Comparison of ENCODE assay signal across 11 cellular contexts in genomic region chr2:1748176-1748740, GRCh38.
"Had no signal": no experiment of that assay in that cellular context is flagged by ENCODE, and none has a peak within 500 bp of the region (broad histone marks: within the 10 kb centered on the region; RNA-seq: fewer than 3 reads in every experiment).

No MANE protein-coding gene starts in this region.

- H3K36me3 ChIP-seq: breast epithelium, gastroesophageal sphincter, lower lobe of right lung, tibial artery had no signal

- FAIRE-seq: endothelial cell of umbilical vein had no signal

- H3K27ac Mint-ChIP-seq: activated naive CD8-positive, alpha-beta T cell treated with anti-CD3 and anti-CD28 coated beads for 36 hours; naive thymus-derived CD8-positive, alpha-beta T cell had no signal

- H3K36me3 Mint-ChIP-seq: activated naive CD8-positive, alpha-beta T cell treated with anti-CD3 and anti-CD28 coated beads for 36 hours; naive thymus-derived CD8-positive, alpha-beta T cell had no signal

- H3K9me3 Mint-ChIP-seq: activated naive CD8-positive, alpha-beta T cell treated with anti-CD3 and anti-CD28 coated beads for 36 hours had no signal

- H3K4me3 ChIP-seq: breast epithelium, gastroesophageal sphincter, hepatocyte, lower lobe of right lung, mucosa of descending colon, tibial artery had no signal

- H3K4me1 ChIP-seq: breast epithelium had no signal

- H3K27me3 ChIP-seq: breast epithelium had no signal

- DNase-seq: activated gamma-delta T cell; activated naive CD8-positive, alpha-beta T cell treated with anti-CD3 and anti-CD28 coated beads for 36 hours; lower lobe of right lung; stimulated activated CD4-positive, alpha-beta T cell treated with anti-CD3 and anti-CD28 coated beads, Interleukin-4, amount 100 ng/mL, for 4 hours had no signal

- H3K4me3 Mint-ChIP-seq: activated naive CD8-positive, alpha-beta T cell treated with anti-CD3 and anti-CD28 coated beads for 36 hours; naive thymus-derived CD8-positive, alpha-beta T cell had no signal

- H3K27ac ChIP-seq: breast epithelium, gastroesophageal sphincter, hepatocyte, lower lobe of right lung, tibial artery had no signal

- H3K9me3 ChIP-seq: breast epithelium, gastroesophageal sphincter, lower lobe of right lung, mucosa of descending colon, tibial artery had no signal
